ENCODE assay signal across 1 cellular context in genomic region chr20:31606678-31606927, GRCh38.
TF ChIP-seq lines count a peak whose summit lies in the region.

No MANE protein-coding gene starts in this region.

TF ChIP-seq in GM23338, 12 proteins besides CTCF, POLR2A, EP300 and RAD21 (continued from another document):
- TF ChIP-seq ETS1 (IDR thresholded peaks at IDR 0.05): peak; percentile 18
- no peak for TF ChIP-seq REST (IDR thresholded peaks at IDR 0.05; ENCODE audit: unreplicated experiment)
- no peak for TF ChIP-seq EZH2 (IDR thresholded peaks at IDR 0.05; ENCODE audit: low read depth, unreplicated experiment)
